In the genomic region with DNA sequence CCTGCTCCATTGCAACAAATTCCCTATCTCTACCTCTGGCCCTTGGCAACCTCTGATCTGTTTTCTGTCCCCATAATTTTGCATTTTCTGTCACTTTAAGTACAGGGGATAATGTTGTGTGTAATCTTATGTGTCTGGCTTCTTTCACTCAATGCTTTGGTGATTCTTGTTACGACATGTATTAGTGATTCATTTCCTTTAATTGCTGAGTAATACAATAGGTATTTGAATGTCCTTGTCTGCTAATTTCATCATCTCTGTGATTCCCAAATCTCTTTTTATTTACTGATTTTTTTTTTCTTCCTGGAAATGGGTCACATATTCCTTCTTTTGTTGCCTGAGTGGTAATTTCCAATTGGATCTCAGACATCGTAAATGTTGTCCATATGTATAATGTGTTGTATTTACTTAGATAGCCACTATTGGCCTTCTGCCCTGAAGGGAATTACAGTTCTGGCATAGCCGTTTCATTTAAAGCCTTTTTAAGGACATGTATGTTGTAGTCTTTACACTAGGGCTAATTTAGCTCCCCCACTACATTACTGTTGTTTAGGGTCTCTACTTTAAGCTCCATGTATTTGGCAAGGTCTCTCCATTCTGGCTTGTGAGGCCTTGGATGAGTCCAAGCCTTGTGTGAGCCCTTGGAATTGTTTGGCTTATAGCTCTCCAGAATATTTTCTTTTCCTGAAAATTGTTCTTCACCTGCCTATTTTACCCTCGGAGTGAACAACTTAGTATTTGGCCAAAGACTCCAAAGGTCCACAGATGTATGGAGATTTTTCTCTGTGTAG, we compare ENCODE assay signal across 1 cellular context.
TF ChIP-seq lines count a peak whose summit lies in the region.

No MANE protein-coding gene starts in this region.

TF ChIP-seq in SK-N-SH, 30 proteins besides CTCF, POLR2A, EP300 and RAD21:
- TF ChIP-seq, protein P1, sequence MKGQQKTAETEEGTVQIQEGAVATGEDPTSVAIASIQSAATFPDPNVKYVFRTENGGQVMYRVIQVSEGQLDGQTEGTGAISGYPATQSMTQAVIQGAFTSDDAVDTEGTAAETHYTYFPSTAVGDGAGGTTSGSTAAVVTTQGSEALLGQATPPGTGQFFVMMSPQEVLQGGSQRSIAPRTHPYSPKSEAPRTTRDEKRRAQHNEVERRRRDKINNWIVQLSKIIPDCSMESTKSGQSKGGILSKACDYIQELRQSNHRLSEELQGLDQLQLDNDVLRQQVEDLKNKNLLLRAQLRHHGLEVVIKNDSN (IDR thresholded peaks at IDR 0.05; ENCODE audit: borderline replicate concordance, low read depth) = no peak
- no peak for TF ChIP-seq NRF1 (IDR thresholded peaks at IDR 0.05; ENCODE audit: low read depth, low read length)
- TF ChIP-seq RCOR1 (IDR thresholded peaks at IDR 0.05; ENCODE audit: low read length) = no peak
- no peak for TF ChIP-seq FOXJ3 (CRISPR knock-in tag; IDR thresholded peaks at IDR 0.05)
- no peak for TF ChIP-seq RFX5 (IDR thresholded peaks at IDR 0.05; ENCODE audit: low read length)
- TF ChIP-seq TCF12 (IDR thresholded peaks at IDR 0.05) = peak; percentile 99
- TF ChIP-seq, protein P2, sequence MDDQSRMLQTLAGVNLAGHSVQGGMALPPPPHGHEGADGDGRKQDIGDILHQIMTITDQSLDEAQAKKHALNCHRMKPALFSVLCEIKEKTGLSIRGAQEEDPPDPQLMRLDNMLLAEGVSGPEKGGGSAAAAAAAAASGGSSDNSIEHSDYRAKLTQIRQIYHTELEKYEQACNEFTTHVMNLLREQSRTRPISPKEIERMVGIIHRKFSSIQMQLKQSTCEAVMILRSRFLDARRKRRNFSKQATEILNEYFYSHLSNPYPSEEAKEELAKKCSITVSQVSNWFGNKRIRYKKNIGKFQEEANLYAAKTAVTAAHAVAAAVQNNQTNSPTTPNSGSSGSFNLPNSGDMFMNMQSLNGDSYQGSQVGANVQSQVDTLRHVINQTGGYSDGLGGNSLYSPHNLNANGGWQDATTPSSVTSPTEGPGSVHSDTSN (IDR thresholded peaks at IDR 0.05) = peak; percentile 95
- no peak for TF ChIP-seq EZH2phosphoT487 (IDR thresholded peaks at IDR 0.05; ENCODE audit: borderline replicate concordance, low read depth)
- TF ChIP-seq, protein P3, sequence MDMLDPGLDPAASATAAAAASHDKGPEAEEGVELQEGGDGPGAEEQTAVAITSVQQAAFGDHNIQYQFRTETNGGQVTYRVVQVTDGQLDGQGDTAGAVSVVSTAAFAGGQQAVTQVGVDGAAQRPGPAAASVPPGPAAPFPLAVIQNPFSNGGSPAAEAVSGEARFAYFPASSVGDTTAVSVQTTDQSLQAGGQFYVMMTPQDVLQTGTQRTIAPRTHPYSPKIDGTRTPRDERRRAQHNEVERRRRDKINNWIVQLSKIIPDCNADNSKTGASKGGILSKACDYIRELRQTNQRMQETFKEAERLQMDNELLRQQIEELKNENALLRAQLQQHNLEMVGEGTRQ (IDR thresholded peaks at IDR 0.05; ENCODE audit: borderline replicate concordance, low read depth, low read length) = no peak
- TF ChIP-seq FOSL2 (IDR thresholded peaks at IDR 0.05; ENCODE audit: borderline replicate concordance, low read depth) = peak; percentile 90
- TF ChIP-seq RXRA (IDR thresholded peaks at IDR 0.05; ENCODE audit: borderline replicate concordance, low read depth) = peak; percentile 19; the same call in 1 of the 2 replicates
- TF ChIP-seq JUND (IDR thresholded peaks at IDR 0.05) = peak; percentile 97
- TF ChIP-seq GABPA (IDR thresholded peaks at IDR 0.05; ENCODE audit: low read depth) = no peak
- TF ChIP-seq, protein P4, sequence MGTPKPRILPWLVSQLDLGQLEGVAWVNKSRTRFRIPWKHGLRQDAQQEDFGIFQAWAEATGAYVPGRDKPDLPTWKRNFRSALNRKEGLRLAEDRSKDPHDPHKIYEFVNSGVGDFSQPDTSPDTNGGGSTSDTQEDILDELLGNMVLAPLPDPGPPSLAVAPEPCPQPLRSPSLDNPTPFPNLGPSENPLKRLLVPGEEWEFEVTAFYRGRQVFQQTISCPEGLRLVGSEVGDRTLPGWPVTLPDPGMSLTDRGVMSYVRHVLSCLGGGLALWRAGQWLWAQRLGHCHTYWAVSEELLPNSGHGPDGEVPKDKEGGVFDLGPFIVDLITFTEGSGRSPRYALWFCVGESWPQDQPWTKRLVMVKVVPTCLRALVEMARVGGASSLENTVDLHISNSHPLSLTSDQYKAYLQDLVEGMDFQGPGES (IDR thresholded peaks at IDR 0.05; ENCODE audit: low read depth, low read length) = no peak
- TF ChIP-seq, protein P5, sequence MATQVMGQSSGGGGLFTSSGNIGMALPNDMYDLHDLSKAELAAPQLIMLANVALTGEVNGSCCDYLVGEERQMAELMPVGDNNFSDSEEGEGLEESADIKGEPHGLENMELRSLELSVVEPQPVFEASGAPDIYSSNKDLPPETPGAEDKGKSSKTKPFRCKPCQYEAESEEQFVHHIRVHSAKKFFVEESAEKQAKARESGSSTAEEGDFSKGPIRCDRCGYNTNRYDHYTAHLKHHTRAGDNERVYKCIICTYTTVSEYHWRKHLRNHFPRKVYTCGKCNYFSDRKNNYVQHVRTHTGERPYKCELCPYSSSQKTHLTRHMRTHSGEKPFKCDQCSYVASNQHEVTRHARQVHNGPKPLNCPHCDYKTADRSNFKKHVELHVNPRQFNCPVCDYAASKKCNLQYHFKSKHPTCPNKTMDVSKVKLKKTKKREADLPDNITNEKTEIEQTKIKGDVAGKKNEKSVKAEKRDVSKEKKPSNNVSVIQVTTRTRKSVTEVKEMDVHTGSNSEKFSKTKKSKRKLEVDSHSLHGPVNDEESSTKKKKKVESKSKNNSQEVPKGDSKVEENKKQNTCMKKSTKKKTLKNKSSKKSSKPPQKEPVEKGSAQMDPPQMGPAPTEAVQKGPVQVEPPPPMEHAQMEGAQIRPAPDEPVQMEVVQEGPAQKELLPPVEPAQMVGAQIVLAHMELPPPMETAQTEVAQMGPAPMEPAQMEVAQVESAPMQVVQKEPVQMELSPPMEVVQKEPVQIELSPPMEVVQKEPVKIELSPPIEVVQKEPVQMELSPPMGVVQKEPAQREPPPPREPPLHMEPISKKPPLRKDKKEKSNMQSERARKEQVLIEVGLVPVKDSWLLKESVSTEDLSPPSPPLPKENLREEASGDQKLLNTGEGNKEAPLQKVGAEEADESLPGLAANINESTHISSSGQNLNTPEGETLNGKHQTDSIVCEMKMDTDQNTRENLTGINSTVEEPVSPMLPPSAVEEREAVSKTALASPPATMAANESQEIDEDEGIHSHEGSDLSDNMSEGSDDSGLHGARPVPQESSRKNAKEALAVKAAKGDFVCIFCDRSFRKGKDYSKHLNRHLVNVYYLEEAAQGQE (IDR thresholded peaks at IDR 0.05; ENCODE audit: low read depth, low read length) = no peak
- no peak for TF ChIP-seq CHD2 (IDR thresholded peaks at IDR 0.05; ENCODE audit: low read length, partially characterized antibody)
- TF ChIP-seq SIN3A (IDR thresholded peaks at IDR 0.05; ENCODE audit: borderline replicate concordance, low read depth, low read length) = no peak
- peak; percentile 82 for TF ChIP-seq POLR2AphosphoS5 (IDR thresholded peaks at IDR 0.05; ENCODE audit: low read depth, low read length)
- TF ChIP-seq TAF1 (IDR thresholded peaks at IDR 0.05; ENCODE audit: borderline replicate concordance, low read depth, low read length) = no peak
- no peak for TF ChIP-seq ELF1 (IDR thresholded peaks at IDR 0.05)
- peak; percentile 69; the same call in 1 of the 2 replicates for TF ChIP-seq FOXM1 (IDR thresholded peaks at IDR 0.05; ENCODE audit: low read depth)
- TF ChIP-seq NFIC (IDR thresholded peaks at IDR 0.05; ENCODE audit: borderline replicate concordance) = peak; percentile 58; the same call in 1 of the 2 replicates
- TF ChIP-seq, protein P6, sequence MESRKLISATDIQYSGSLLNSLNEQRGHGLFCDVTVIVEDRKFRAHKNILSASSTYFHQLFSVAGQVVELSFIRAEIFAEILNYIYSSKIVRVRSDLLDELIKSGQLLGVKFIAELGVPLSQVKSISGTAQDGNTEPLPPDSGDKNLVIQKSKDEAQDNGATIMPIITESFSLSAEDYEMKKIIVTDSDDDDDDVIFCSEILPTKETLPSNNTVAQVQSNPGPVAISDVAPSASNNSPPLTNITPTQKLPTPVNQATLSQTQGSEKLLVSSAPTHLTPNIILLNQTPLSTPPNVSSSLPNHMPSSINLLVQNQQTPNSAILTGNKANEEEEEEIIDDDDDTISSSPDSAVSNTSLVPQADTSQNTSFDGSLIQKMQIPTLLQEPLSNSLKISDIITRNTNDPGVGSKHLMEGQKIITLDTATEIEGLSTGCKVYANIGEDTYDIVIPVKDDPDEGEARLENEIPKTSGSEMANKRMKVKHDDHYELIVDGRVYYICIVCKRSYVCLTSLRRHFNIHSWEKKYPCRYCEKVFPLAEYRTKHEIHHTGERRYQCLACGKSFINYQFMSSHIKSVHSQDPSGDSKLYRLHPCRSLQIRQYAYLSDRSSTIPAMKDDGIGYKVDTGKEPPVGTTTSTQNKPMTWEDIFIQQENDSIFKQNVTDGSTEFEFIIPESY (IDR thresholded peaks at IDR 0.05; ENCODE audit: borderline replicate concordance, low read depth) = peak; percentile 67; the same call in 1 of the 2 replicates
- TF ChIP-seq GATA2 (CRISPR knock-in tag; IDR thresholded peaks at IDR 0.05) = no peak
- no peak for TF ChIP-seq MXI1 (IDR thresholded peaks at IDR 0.05; ENCODE audit: low read depth, low read length)
- TF ChIP-seq YY1 (IDR thresholded peaks at IDR 0.05; ENCODE audit: low read depth) = no peak
- 0 out of 2 replicates have a peak, but pooled peaks have one; percentile 31 for TF ChIP-seq MEF2A (IDR thresholded peaks at IDR 0.05; ENCODE audit: borderline replicate concordance, low read depth)
- TF ChIP-seq SMC3 (IDR thresholded peaks at IDR 0.05; ENCODE audit: low read depth, low read length) = no peak
- TF ChIP-seq TEAD4 (IDR thresholded peaks at IDR 0.05; ENCODE audit: borderline replicate concordance, insufficient read depth) = peak; percentile 86
- TF ChIP-seq, protein P7, sequence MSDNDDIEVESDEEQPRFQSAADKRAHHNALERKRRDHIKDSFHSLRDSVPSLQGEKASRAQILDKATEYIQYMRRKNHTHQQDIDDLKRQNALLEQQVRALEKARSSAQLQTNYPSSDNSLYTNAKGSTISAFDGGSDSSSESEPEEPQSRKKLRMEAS (IDR thresholded peaks at IDR 0.05; ENCODE audit: low read depth) = peak; percentile 20; the same call in 1 of the 2 replicates
TF ChIP-seq in SK-N-SH: peak in this region for 12.
